Comparison of ENCODE assay signal across 9 cellular contexts in the genomic region with DNA sequence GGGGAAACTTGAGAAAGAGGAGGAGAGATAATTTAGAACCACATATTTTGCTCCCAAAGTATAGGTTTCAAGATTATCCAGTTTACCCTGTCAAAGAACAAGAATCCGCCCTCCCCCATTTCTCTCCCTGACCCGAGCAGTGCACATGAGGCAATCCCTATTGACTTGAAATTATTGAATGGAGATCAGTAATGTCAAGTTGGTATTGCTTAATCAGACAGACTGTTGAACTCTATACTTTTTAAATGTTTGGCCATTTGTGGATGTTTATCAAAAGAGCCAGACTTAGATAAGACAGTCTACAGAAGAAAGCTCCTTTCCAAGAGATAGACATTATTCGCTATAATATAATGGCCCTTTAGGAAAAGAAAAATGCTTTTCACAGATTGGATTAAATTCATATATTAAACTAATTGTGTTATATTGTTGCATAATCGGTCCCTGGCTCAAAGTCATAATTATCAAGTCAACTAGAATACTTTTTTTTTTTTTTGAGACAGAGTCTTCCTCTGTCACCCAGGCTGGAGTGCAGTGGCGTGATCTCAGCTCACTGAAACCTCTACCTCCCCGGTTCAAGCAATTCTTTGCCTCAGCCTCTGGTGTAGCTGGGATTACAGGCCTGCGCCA. TPM values are rescaled to one million over a fixed set of nuclear protein-coding genes. Genes with fewer than 3 reads are reported as not detected.
A peak's percentile ranks its signal among the peaks of the same experiment; 100 is the strongest.
DNase-seq lines count a peak whose midpoint lies in the region; ATAC-seq and TF ChIP-seq lines count a peak whose summit lies in the region.
"Had no signal": no experiment of that assay in that cellular context is flagged by ENCODE, and none has a peak within 500 bp of the region (broad histone marks: within the 10 kb centered on the region; RNA-seq: fewer than 3 reads in every experiment).

No MANE protein-coding gene starts in this region.

- H3K4me1 Mint-ChIP-seq in stimulated activated naive CD8-positive, alpha-beta T cell treated with anti-CD3 and anti-CD28 coated beads, Interleukin-15, Interleukin-2, amounts not matched to agents 100 ng/mL and 50 ng/mL, for 24 hours (ENCODE audit: low read depth): peaks cover 71% of the 10 kb centered on the region
- peaks cover 53% of the 10 kb centered on the region for H3K4me1 Mint-ChIP-seq in central memory CD8-positive, alpha-beta T cell
- peaks cover 51 to 73% (median 59%) of the 10 kb centered on the region in 7 donors for H3K4me1 Mint-ChIP-seq in naive thymus-derived CD4-positive, alpha-beta T cell

- H4K8ac ChIP-seq in mesendoderm (ENCODE audit: low read depth, low read length): no peak overlapping the region

- H3K36me3 ChIP-seq in naive thymus-derived CD4-positive, alpha-beta T cell (ENCODE audit: control insufficient read depth in 2 of 3, insufficient read depth in 3 of 3, low read length in 3 of 3): peaks cover 0 to 6% (median 0%) of the 10 kb centered on the region in 3 experiments
- H3K36me3 ChIP-seq in mesendoderm (ENCODE audit: control insufficient read depth, insufficient read depth, low read length): no peaks in the 10 kb centered on the region

- H2BK15ac ChIP-seq in mesendoderm (replicated peaks; ENCODE audit: low read depth): no peak overlapping the region

- no peak for TF ChIP-seq CTCF in GM10266 (IDR thresholded peaks at IDR 0.05; ENCODE audit: control insufficient read depth, insufficient read depth, low read depth, missing control alignments)

- H3K79me2 ChIP-seq in mesendoderm (ENCODE audit: control insufficient read depth, insufficient read depth, low read length): peaks cover 23% of the 10 kb centered on the region

- no CpG with 5 or more reads among the region's 7 CpGs for WGBS in mesendoderm (ENCODE audit: extremely low coverage, insufficient coverage, low lambda C conversion rate)

- CTCF ChIA-PET in naive thymus-derived CD4-positive, alpha-beta T cell (lab: Charles Lee): interaction anchor here (0.5 to 2.2 kb wide), 7 partner anchors 13 to 95 kb away, joined by 3 to 12 read pairs (median 4); no protein-coding TSS in a partner anchor

- no peak overlapping the region for H3K4ac ChIP-seq in mesendoderm (ENCODE audit: low read depth, low read length)

- H2BK5ac ChIP-seq in mesendoderm (ENCODE audit: low read length): no peak overlapping the region

- no peak overlapping the region for H3K4me2 ChIP-seq in mesendoderm (ENCODE audit: low read length)

- POLR2A ChIA-PET in naive thymus-derived CD4-positive, alpha-beta T cell (lab: Charles Lee): interaction anchor here (0.6 to 3.1 kb wide), 12 partner anchors 9 to 1805 kb away, joined by 3 to 28 read pairs (median 3); a partner anchor contains a TSS

- ATAC-seq in stimulated activated naive CD8-positive, alpha-beta T cell treated with anti-CD3 and anti-CD28 coated beads, Interleukin-15, Interleukin-2, amounts not matched to agents 100 U/mL and 50 U/mL, for 24 hours: no peak
- no peak for ATAC-seq in central memory CD8-positive, alpha-beta T cell (replicated peaks; ENCODE audit: extremely low read depth, poor library complexity, severe bottlenecking)
- no peak for ATAC-seq in naive thymus-derived CD4-positive, alpha-beta T cell
- ATAC-seq in HG02840 (IDR thresholded peaks at IDR 0.05; ENCODE audit: low FRiP score, unreplicated experiment): no peak
- ATAC-seq in HG03097 (IDR thresholded peaks at IDR 0.05; ENCODE audit: low FRiP score, unreplicated experiment): no peak

- intact Hi-C loops in naive thymus-derived CD4-positive, alpha-beta T cell (cut with micrococcal nuclease): loop anchor here in 1 of 2 donors (2.0 kb wide), 1 partner anchor 43 kb away; no protein-coding TSS in a partner anchor

- no peaks in the 10 kb centered on the region for H3K27me3 Mint-ChIP-seq in stimulated activated naive CD8-positive, alpha-beta T cell treated with anti-CD3 and anti-CD28 coated beads, Interleukin-15, Interleukin-2, amounts not matched to agents 100 ng/mL and 50 ng/mL, for 24 hours
- no peaks in the 10 kb centered on the region for H3K27me3 Mint-ChIP-seq in central memory CD8-positive, alpha-beta T cell
- no peaks in the 10 kb centered on the region for H3K27me3 Mint-ChIP-seq in naive thymus-derived CD4-positive, alpha-beta T cell

- H3K56ac ChIP-seq in mesendoderm (ENCODE audit: low read length): no peak overlapping the region

- no peak overlapping the region for H3K4me3 ChIP-seq in naive thymus-derived CD4-positive, alpha-beta T cell (ENCODE audit: low read length)
- H3K4me3 ChIP-seq in mesendoderm (ENCODE audit: low read length): no peak overlapping the region

- H3K18ac ChIP-seq in mesendoderm (ENCODE audit: low read length): no peak overlapping the region

- no peak overlapping the region for H3K9ac ChIP-seq in mesendoderm (ENCODE audit: low read length)

- no peak overlapping the region for H3K23ac ChIP-seq in mesendoderm (ENCODE audit: low read length)

- H2AK5ac ChIP-seq in mesendoderm (ENCODE audit: low read length): no peak overlapping the region

- peak overlapping the region; percentile 82 for H3K27ac Mint-ChIP-seq in stimulated activated naive CD8-positive, alpha-beta T cell treated with anti-CD3 and anti-CD28 coated beads, Interleukin-15, Interleukin-2, amounts not matched to agents 100 ng/mL and 50 ng/mL, for 24 hours
- H3K27ac Mint-ChIP-seq in central memory CD8-positive, alpha-beta T cell (ENCODE audit: low read depth): peak overlapping the region; percentile 73
- peak overlapping the region; percentile 65 to 98 (median 87) for H3K27ac Mint-ChIP-seq in naive thymus-derived CD4-positive, alpha-beta T cell

- peaks cover 14% of the 10 kb centered on the region for H3K79me1 ChIP-seq in mesendoderm (ENCODE audit: low read length)

- peaks cover 33 to 34% of the 10 kb centered on the region in 2 donors for H3K4me1 ChIP-seq in naive thymus-derived CD4-positive, alpha-beta T cell (ENCODE audit: control insufficient read depth in 2 of 2, insufficient read depth in 2 of 2, low read length in 2 of 2)
- H3K4me1 ChIP-seq in mesendoderm (ENCODE audit: control insufficient read depth, low read depth, low read length): peaks cover 12% of the 10 kb centered on the region

- no peaks in the 10 kb centered on the region for H3K9me3 ChIP-seq in naive thymus-derived CD4-positive, alpha-beta T cell (ENCODE audit: control insufficient read depth in 2 of 3, low read length in 3 of 3)

- H3K4me3 Mint-ChIP-seq in stimulated activated naive CD8-positive, alpha-beta T cell treated with anti-CD3 and anti-CD28 coated beads, Interleukin-15, Interleukin-2, amounts not matched to agents 100 ng/mL and 50 ng/mL, for 24 hours: no peak overlapping the region
- H3K4me3 Mint-ChIP-seq in central memory CD8-positive, alpha-beta T cell: peak overlapping the region; percentile 54
- H3K4me3 Mint-ChIP-seq in naive thymus-derived CD4-positive, alpha-beta T cell: peak overlapping the region in 7 of 10 donors; percentile 6 to 73 (median 55)

- no peak overlapping the region for H3K27ac ChIP-seq in naive thymus-derived CD4-positive, alpha-beta T cell (ENCODE audit: low read depth, low read length)
- H3K27ac ChIP-seq in mesendoderm (ENCODE audit: low read depth, low read length): no peak overlapping the region
- H3K27ac ChIP-seq: WERI-Rb-1 had no signal

- H2BK120ac ChIP-seq in mesendoderm (ENCODE audit: low read depth, low read length): no peak overlapping the region

- H3K36me3 Mint-ChIP-seq in stimulated activated naive CD8-positive, alpha-beta T cell treated with anti-CD3 and anti-CD28 coated beads, Interleukin-15, Interleukin-2, amounts not matched to agents 100 ng/mL and 50 ng/mL, for 24 hours (ENCODE audit: low read depth): peaks cover 20% of the 10 kb centered on the region
- peaks cover 4% of the 10 kb centered on the region for H3K36me3 Mint-ChIP-seq in central memory CD8-positive, alpha-beta T cell (ENCODE audit: insufficient read depth)
- peaks cover 0 to 23% (median 8%) of the 10 kb centered on the region in 5 donors for H3K36me3 Mint-ChIP-seq in naive thymus-derived CD4-positive, alpha-beta T cell

- H4K5ac ChIP-seq in mesendoderm (ENCODE audit: low read length): no peak overlapping the region

- DNase-seq in stimulated activated naive CD8-positive, alpha-beta T cell treated with anti-CD3 and anti-CD28 coated beads, Interleukin-15, Interleukin-2, amounts not matched to agents 100 U/mL and 50 U/mL, for 24 hours: no peak
- DNase-seq in central memory CD8-positive, alpha-beta T cell (ENCODE audit: low spot score in 2 of 2): no peak
- no peak for DNase-seq in naive thymus-derived CD4-positive, alpha-beta T cell
- no peak for DNase-seq in GM10266 (ENCODE audit: extremely low spot score)
- no peak for DNase-seq in mesendoderm
- DNase-seq: WERI-Rb-1 had no signal

- H3K9me3 Mint-ChIP-seq in stimulated activated naive CD8-positive, alpha-beta T cell treated with anti-CD3 and anti-CD28 coated beads, Interleukin-15, Interleukin-2, amounts not matched to agents 100 ng/mL and 50 ng/mL, for 24 hours: no peaks in the 10 kb centered on the region
- H3K9me3 Mint-ChIP-seq in central memory CD8-positive, alpha-beta T cell: no peaks in the 10 kb centered on the region
- H3K9me3 Mint-ChIP-seq in naive thymus-derived CD4-positive, alpha-beta T cell: no peaks in the 10 kb centered on the region

- no peaks in the 10 kb centered on the region for H3K27me3 ChIP-seq in naive thymus-derived CD4-positive, alpha-beta T cell (ENCODE audit: control insufficient read depth in 2 of 2, insufficient read depth in 2 of 2, low read length in 2 of 2)
- H3K27me3 ChIP-seq in mesendoderm (ENCODE audit: insufficient read depth, low read length, poor library complexity): no peaks in the 10 kb centered on the region

RNA-seq across cellular contexts. Expression of a gene that starts 5.3 kb away (rescaled TPM):
- total RNA-seq in naive thymus-derived CD4-positive, alpha-beta T cell: 10 to 100 TPM; 12.4 to 26.3 (median 15.1) TPM
- polyA plus RNA-seq in naive thymus-derived CD4-positive, alpha-beta T cell: 10 to 100 TPM in 1 of 2 donors, 1 to 10 TPM in 1; 8.4 to 14.7 TPM
- 11.9 TPM for polyA plus RNA-seq in mesendoderm (2013, experiment 1 of 2)
- polyA plus RNA-seq in mesendoderm (2013, experiment 2 of 2): 12.3 TPM

RNA-seq across cellular contexts. Expression of a gene that starts 6.3 kb away (rescaled TPM):
- total RNA-seq in naive thymus-derived CD4-positive, alpha-beta T cell: 10 to 100 TPM; 10.7 to 13.3 (median 11.8) TPM
- polyA plus RNA-seq in naive thymus-derived CD4-positive, alpha-beta T cell: 10 to 100 TPM in 1 of 2 donors, 1 to 10 TPM in 1; 8.6 to 14.8 TPM
- polyA plus RNA-seq in mesendoderm (2013, experiment 1 of 2): 5.7 TPM
- polyA plus RNA-seq in mesendoderm (2013, experiment 2 of 2): 4.9 TPM

RNA-seq across cellular contexts. Expression of a gene that starts 54.2 kb away (rescaled TPM):
- total RNA-seq in naive thymus-derived CD4-positive, alpha-beta T cell: 10 to 100 TPM; 52.0 to 70.8 (median 61.3) TPM
- 10 to 100 TPM; 32.3 to 36.1 TPM for polyA plus RNA-seq in naive thymus-derived CD4-positive, alpha-beta T cell
- 52.1 TPM for polyA plus RNA-seq in mesendoderm (2013, experiment 1 of 2)
- 53.5 TPM for polyA plus RNA-seq in mesendoderm (2013, experiment 2 of 2)
